In the genomic region with DNA sequence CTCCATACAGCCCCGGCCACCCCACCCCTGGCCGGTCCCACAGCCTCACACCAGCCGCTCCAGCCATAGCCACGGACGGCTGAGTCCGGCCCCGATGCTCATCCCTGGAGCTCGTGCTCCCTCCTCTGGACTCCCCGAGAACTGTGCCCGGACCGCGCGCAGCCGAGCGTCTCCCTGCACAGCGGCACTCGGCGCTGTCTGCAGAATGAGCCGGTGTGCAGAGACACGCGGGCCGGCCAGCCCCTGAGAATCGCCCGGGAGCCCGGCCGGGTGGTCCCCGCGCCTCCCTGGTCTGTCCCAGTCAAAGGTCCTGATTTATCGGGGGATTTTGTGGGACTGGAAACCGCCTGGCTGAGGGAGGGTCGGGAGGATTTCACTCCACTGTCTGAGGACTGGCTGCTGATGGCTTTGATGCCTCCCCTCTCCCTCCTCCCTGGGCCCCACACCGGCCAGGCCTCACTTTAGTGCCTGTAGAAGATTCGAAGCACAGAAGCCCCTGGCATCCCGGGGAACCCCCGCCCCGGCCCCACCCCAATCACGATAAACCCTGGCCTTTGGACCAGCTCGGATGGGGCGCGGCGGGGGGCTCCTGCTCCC, we compare ENCODE assay signal across 8 cellular contexts.
A peak's percentile ranks its signal among the peaks of the same experiment; 100 is the strongest.
DNase-seq lines count a peak whose midpoint lies in the region; ATAC-seq and TF ChIP-seq lines count a peak whose summit lies in the region.

No MANE protein-coding gene starts in this region.

- no peak overlapping the region for H3K27ac ChIP-seq in left ventricle myocardium inferior (replicated peaks)

- intact Hi-C loops in left ventricle myocardium inferior (cut with micrococcal nuclease): no loop called here

- peaks cover 14% of the 10 kb centered on the region for H3K4me1 ChIP-seq in left ventricle myocardium inferior

- peak; percentile 83 for TF ChIP-seq CTCF in left ventricle myocardium inferior (IDR thresholded peaks at IDR 0.05; ENCODE audit: borderline replicate concordance)
- TF ChIP-seq CTCF in retinal pigment epithelial cell (conservative IDR thresholded peaks at IDR 0.05; ENCODE audit: low read depth, low read length): peak; percentile 69

- peaks cover 90% of the 10 kb centered on the region for H3K27me3 ChIP-seq in left ventricle myocardium inferior (ENCODE audit: low read depth)

- H3K9me3 ChIP-seq in left ventricle myocardium inferior (replicated peaks): no peaks in the 10 kb centered on the region

- DNase-seq in EL: peak; percentile 21
- peak; percentile 95 for DNase-seq in HuH-7 (ENCODE audit: low spot score)
- DNase-seq in SK-N-DZ (ENCODE audit: low spot score): peak; percentile 46
- DNase-seq in activated naive CD4-positive, alpha-beta T cell treated with anti-CD3 and anti-CD28 coated beads, Interleukin-2, amount 50 U/mL, for 16 hours: peak; percentile 78
- peak; percentile 46 for DNase-seq in left ventricle myocardium inferior
- no peak for DNase-seq in retinal pigment epithelial cell (ENCODE audit: low read depth)

- H3K36me3 ChIP-seq in left ventricle myocardium inferior: no peaks in the 10 kb centered on the region

- ATAC-seq in HG03520 (IDR thresholded peaks at IDR 0.05; ENCODE audit: unreplicated experiment) (no peak), HG03354 (IDR thresholded peaks at IDR 0.05; ENCODE audit: poor library complexity, severe bottlenecking, unreplicated experiment) (no peak)

- peak overlapping the region; percentile 60 for H3K4me3 ChIP-seq in left ventricle myocardium inferior
- no peak overlapping the region for H3K4me3 ChIP-seq in retinal pigment epithelial cell (ENCODE audit: low read length)
